In the genomic region with DNA sequence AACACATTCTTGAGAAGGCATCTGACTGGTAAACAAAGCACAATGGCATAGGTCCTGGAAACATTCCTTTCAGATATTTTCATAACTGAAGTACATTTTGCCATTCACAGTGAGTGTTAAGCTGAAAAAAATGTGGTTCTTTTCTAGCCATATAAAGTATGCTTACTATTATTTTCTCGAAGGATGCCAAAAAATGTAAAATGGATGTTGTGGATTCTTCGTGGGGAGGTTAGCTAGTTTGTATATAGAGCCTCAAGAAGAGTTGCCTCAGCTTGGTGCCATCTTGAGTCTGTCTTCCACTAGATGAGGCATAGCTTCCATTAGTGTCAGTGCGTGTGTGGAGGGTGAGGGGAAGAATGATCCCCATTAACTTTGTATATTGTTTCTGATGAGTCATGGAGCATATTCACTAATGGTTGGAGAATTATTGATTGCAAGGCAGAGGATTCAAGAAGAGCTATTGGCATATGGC, we compare ENCODE assay signal across 1 cellular context.
TF ChIP-seq lines count a peak whose summit lies in the region.

No MANE protein-coding gene starts in this region.

TF ChIP-seq in K562, 482 proteins besides CTCF, POLR2A, EP300 and RAD21 (continued from another document and continues in another):
- TF ChIP-seq, protein P1, sequence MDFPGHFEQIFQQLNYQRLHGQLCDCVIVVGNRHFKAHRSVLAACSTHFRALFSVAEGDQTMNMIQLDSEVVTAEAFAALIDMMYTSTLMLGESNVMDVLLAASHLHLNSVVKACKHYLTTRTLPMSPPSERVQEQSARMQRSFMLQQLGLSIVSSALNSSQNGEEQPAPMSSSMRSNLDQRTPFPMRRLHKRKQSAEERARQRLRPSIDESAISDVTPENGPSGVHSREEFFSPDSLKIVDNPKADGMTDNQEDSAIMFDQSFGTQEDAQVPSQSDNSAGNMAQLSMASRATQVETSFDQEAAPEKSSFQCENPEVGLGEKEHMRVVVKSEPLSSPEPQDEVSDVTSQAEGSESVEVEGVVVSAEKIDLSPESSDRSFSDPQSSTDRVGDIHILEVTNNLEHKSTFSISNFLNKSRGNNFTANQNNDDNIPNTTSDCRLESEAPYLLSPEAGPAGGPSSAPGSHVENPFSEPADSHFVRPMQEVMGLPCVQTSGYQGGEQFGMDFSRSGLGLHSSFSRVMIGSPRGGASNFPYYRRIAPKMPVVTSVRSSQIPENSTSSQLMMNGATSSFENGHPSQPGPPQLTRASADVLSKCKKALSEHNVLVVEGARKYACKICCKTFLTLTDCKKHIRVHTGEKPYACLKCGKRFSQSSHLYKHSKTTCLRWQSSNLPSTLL (IDR thresholded peaks at IDR 0.05), result no peak
- TF ChIP-seq, protein P2, sequence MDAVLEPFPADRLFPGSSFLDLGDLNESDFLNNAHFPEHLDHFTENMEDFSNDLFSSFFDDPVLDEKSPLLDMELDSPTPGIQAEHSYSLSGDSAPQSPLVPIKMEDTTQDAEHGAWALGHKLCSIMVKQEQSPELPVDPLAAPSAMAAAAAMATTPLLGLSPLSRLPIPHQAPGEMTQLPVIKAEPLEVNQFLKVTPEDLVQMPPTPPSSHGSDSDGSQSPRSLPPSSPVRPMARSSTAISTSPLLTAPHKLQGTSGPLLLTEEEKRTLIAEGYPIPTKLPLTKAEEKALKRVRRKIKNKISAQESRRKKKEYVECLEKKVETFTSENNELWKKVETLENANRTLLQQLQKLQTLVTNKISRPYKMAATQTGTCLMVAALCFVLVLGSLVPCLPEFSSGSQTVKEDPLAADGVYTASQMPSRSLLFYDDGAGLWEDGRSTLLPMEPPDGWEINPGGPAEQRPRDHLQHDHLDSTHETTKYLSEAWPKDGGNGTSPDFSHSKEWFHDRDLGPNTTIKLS (IDR thresholded peaks at IDR 0.05; ENCODE audit: borderline replicate concordance, low read depth), result no peak
- no peak for TF ChIP-seq ZC3H11A (IDR thresholded peaks at IDR 0.05; ENCODE audit: low read depth, low read length)
- no peak for TF ChIP-seq SIN3B (IDR thresholded peaks at IDR 0.05; ENCODE audit: low read depth)
- TF ChIP-seq GABPB1 (CRISPR knock-in tag; IDR thresholded peaks at IDR 0.05), result no peak
- TF ChIP-seq ZNF175 (CRISPR knock-in tag; IDR thresholded peaks at IDR 0.05; ENCODE audit: low read depth), result no peak
- no peak for TF ChIP-seq ZNF311 (CRISPR knock-in tag; IDR thresholded peaks at IDR 0.05)
- no peak for TF ChIP-seq SIX5 (IDR thresholded peaks at IDR 0.05; ENCODE audit: borderline replicate concordance in 1 of 2, insufficient read depth in 1 of 2, low read depth in 1 of 2, low read length in 2 of 2)
- TF ChIP-seq MYC (IDR thresholded peaks at IDR 0.05; ENCODE audit: low read depth, low read length), result no peak
- no peak for TF ChIP-seq MYC (CRISPR knock-in tag; IDR thresholded peaks at IDR 0.05; ENCODE audit: borderline replicate concordance, low read depth)
- TF ChIP-seq CREM (IDR thresholded peaks at IDR 0.05; ENCODE audit: low read depth), result no peak
- peak; percentile 71; the same call in 1 of the 2 replicates for TF ChIP-seq JUND (IDR thresholded peaks at IDR 0.05; ENCODE audit: borderline replicate concordance, low read depth, low read length)
- TF ChIP-seq JUND (tag; IDR thresholded peaks at IDR 0.05; ENCODE audit: borderline replicate concordance, low read depth, low read length), result peak; percentile 76
- no peak for TF ChIP-seq EGR1 (conservative IDR thresholded peaks at IDR 0.05)
- no peak for TF ChIP-seq ZNF133 (CRISPR knock-in tag; IDR thresholded peaks at IDR 0.05)
- TF ChIP-seq PTRF (tag; IDR thresholded peaks at IDR 0.05), result no peak
- TF ChIP-seq, protein P3, sequence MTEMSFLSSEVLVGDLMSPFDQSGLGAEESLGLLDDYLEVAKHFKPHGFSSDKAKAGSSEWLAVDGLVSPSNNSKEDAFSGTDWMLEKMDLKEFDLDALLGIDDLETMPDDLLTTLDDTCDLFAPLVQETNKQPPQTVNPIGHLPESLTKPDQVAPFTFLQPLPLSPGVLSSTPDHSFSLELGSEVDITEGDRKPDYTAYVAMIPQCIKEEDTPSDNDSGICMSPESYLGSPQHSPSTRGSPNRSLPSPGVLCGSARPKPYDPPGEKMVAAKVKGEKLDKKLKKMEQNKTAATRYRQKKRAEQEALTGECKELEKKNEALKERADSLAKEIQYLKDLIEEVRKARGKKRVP (CRISPR knock-in tag; IDR thresholded peaks at IDR 0.05), result no peak
- TF ChIP-seq ZFP1 (CRISPR knock-in tag; IDR thresholded peaks at IDR 0.05), result no peak
- no peak for TF ChIP-seq HINFP (tag; conservative IDR thresholded peaks at IDR 0.05; ENCODE audit: low read depth)
- no peak for TF ChIP-seq CEBPG (CRISPR knock-in tag; IDR thresholded peaks at IDR 0.05)
- no peak for TF ChIP-seq CEBPG (tag; conservative IDR thresholded peaks at IDR 0.05 in 1 of 2, IDR thresholded peaks at IDR 0.05 in 1 of 2)
- TF ChIP-seq NR2C1 (IDR thresholded peaks at IDR 0.05), result 0 out of 2 replicates have a peak, but pooled peaks have one; percentile 20
- no peak for TF ChIP-seq NR2C1 (tag; IDR thresholded peaks at IDR 0.05)
- TF ChIP-seq ZNF764 (CRISPR knock-in tag; IDR thresholded peaks at IDR 0.05; ENCODE audit: low read depth), result no peak
- TF ChIP-seq NFIC (IDR thresholded peaks at IDR 0.05), result 0 out of 2 replicates have a peak, but pooled peaks have one; percentile 17
- TF ChIP-seq MYBL2 (IDR thresholded peaks at IDR 0.05; ENCODE audit: low read depth), result no peak
- no peak for TF ChIP-seq MYBL2 (CRISPR knock-in tag; IDR thresholded peaks at IDR 0.05; ENCODE audit: borderline replicate concordance)
- peak; percentile 80 for TF ChIP-seq ATF3 (IDR thresholded peaks at IDR 0.05)
- TF ChIP-seq ATF3 (CRISPR knock-in tag; conservative IDR thresholded peaks at IDR 0.05), result no peak
- TF ChIP-seq, protein P4, sequence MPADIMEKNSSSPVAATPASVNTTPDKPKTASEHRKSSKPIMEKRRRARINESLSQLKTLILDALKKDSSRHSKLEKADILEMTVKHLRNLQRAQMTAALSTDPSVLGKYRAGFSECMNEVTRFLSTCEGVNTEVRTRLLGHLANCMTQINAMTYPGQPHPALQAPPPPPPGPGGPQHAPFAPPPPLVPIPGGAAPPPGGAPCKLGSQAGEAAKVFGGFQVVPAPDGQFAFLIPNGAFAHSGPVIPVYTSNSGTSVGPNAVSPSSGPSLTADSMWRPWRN (IDR thresholded peaks at IDR 0.05; ENCODE audit: low read depth), result no peak
- TF ChIP-seq, protein P5, sequence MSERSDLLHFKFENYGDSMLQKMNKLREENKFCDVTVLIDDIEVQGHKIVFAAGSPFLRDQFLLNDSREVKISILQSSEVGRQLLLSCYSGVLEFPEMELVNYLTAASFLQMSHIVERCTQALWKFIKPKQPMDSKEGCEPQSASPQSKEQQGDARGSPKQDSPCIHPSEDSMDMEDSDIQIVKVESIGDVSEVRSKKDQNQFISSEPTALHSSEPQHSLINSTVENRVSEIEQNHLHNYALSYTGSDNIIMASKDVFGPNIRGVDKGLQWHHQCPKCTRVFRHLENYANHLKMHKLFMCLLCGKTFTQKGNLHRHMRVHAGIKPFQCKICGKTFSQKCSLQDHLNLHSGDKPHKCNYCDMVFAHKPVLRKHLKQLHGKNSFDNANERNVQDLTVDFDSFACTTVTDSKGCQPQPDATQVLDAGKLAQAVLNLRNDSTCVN (CRISPR knock-in tag; IDR thresholded peaks at IDR 0.05), result no peak
- TF ChIP-seq, protein P6, sequence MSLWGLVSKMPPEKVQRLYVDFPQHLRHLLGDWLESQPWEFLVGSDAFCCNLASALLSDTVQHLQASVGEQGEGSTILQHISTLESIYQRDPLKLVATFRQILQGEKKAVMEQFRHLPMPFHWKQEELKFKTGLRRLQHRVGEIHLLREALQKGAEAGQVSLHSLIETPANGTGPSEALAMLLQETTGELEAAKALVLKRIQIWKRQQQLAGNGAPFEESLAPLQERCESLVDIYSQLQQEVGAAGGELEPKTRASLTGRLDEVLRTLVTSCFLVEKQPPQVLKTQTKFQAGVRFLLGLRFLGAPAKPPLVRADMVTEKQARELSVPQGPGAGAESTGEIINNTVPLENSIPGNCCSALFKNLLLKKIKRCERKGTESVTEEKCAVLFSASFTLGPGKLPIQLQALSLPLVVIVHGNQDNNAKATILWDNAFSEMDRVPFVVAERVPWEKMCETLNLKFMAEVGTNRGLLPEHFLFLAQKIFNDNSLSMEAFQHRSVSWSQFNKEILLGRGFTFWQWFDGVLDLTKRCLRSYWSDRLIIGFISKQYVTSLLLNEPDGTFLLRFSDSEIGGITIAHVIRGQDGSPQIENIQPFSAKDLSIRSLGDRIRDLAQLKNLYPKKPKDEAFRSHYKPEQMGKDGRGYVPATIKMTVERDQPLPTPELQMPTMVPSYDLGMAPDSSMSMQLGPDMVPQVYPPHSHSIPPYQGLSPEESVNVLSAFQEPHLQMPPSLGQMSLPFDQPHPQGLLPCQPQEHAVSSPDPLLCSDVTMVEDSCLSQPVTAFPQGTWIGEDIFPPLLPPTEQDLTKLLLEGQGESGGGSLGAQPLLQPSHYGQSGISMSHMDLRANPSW (CRISPR knock-in tag; IDR thresholded peaks at IDR 0.05), result no peak
- no peak for TF ChIP-seq ATF1 (CRISPR knock-in tag; IDR thresholded peaks at IDR 0.05)
- peak; percentile 35; the same call in 1 of the 2 replicates for TF ChIP-seq ATF1 (tag; IDR thresholded peaks at IDR 0.05)
- TF ChIP-seq MCM5 (IDR thresholded peaks at IDR 0.05; ENCODE audit: low read depth), result no peak
- no peak for TF ChIP-seq ZNF77 (CRISPR knock-in tag; IDR thresholded peaks at IDR 0.05)
- TF ChIP-seq ZNF121 (CRISPR knock-in tag; conservative IDR thresholded peaks at IDR 0.05), result no peak
- no peak for TF ChIP-seq ZKSCAN8 (CRISPR knock-in tag; IDR thresholded peaks at IDR 0.05)
- no peak for TF ChIP-seq NELFE (IDR thresholded peaks at IDR 0.05; ENCODE audit: insufficient read depth, insufficient read length)
- TF ChIP-seq TSHZ1 (CRISPR knock-in tag; IDR thresholded peaks at IDR 0.05), result no peak
- TF ChIP-seq, protein P7, sequence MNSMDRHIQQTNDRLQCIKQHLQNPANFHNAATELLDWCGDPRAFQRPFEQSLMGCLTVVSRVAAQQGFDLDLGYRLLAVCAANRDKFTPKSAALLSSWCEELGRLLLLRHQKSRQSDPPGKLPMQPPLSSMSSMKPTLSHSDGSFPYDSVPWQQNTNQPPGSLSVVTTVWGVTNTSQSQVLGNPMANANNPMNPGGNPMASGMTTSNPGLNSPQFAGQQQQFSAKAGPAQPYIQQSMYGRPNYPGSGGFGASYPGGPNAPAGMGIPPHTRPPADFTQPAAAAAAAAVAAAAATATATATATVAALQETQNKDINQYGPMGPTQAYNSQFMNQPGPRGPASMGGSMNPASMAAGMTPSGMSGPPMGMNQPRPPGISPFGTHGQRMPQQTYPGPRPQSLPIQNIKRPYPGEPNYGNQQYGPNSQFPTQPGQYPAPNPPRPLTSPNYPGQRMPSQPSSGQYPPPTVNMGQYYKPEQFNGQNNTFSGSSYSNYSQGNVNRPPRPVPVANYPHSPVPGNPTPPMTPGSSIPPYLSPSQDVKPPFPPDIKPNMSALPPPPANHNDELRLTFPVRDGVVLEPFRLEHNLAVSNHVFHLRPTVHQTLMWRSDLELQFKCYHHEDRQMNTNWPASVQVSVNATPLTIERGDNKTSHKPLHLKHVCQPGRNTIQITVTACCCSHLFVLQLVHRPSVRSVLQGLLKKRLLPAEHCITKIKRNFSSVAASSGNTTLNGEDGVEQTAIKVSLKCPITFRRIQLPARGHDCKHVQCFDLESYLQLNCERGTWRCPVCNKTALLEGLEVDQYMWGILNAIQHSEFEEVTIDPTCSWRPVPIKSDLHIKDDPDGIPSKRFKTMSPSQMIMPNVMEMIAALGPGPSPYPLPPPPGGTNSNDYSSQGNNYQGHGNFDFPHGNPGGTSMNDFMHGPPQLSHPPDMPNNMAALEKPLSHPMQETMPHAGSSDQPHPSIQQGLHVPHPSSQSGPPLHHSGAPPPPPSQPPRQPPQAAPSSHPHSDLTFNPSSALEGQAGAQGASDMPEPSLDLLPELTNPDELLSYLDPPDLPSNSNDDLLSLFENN (IDR thresholded peaks at IDR 0.05; ENCODE audit: low read depth in 2 of 2, low read length in 2 of 2), result no peak
